Comparison of ENCODE assay signal across 2 cellular contexts in genomic region chr19:4690362-4690761, GRCh38.
TF ChIP-seq lines count a peak whose summit lies in the region.

No MANE protein-coding gene starts in this region.

TF ChIP-seq in GM12878, 131 proteins besides CTCF, POLR2A, EP300 and RAD21:
- no peak for TF ChIP-seq ZSCAN29 (IDR thresholded peaks at IDR 0.05)
- no peak for TF ChIP-seq KAT2A (conservative IDR thresholded peaks at IDR 0.05; ENCODE audit: control insufficient read depth, low read depth, low read length)
- no peak for TF ChIP-seq RCOR1 (conservative IDR thresholded peaks at IDR 0.05; ENCODE audit: low read depth, low read length)
- no peak for TF ChIP-seq STAT1 (conservative IDR thresholded peaks at IDR 0.05)
- TF ChIP-seq ZNF592 (IDR thresholded peaks at IDR 0.05): no peak
- no peak for TF ChIP-seq EZH2 (IDR thresholded peaks at IDR 0.05; ENCODE audit: borderline replicate concordance, control insufficient read depth, low read depth, low read length)
- no peak for TF ChIP-seq ATF2 (IDR thresholded peaks at IDR 0.05; ENCODE audit: low read length)
- TF ChIP-seq CHD1 (IDR thresholded peaks at IDR 0.05; ENCODE audit: low read depth, low read length): no peak
- no peak for TF ChIP-seq BRCA1 (IDR thresholded peaks at IDR 0.05; ENCODE audit: low read depth, low read length)
- TF ChIP-seq, protein P1, sequence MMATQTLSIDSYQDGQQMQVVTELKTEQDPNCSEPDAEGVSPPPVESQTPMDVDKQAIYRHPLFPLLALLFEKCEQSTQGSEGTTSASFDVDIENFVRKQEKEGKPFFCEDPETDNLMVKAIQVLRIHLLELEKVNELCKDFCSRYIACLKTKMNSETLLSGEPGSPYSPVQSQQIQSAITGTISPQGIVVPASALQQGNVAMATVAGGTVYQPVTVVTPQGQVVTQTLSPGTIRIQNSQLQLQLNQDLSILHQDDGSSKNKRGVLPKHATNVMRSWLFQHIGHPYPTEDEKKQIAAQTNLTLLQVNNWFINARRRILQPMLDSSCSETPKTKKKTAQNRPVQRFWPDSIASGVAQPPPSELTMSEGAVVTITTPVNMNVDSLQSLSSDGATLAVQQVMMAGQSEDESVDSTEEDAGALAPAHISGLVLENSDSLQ (IDR thresholded peaks at IDR 0.05): no peak
- TF ChIP-seq FOXM1 (IDR thresholded peaks at IDR 0.05; ENCODE audit: low read depth, low read length): no peak
- no peak for TF ChIP-seq ZNF274 (IDR thresholded peaks at IDR 0.05; ENCODE audit: insufficient read depth, insufficient read length)
- TF ChIP-seq NR2C2 (IDR thresholded peaks at IDR 0.05; ENCODE audit: borderline replicate concordance, control insufficient read depth, insufficient read length, low read depth): no peak
- no peak for TF ChIP-seq STAT3 (IDR thresholded peaks at IDR 0.05; ENCODE audit: low read depth, low read length)
TF ChIP-seq in GM12878: peak in this region for 0.

TF ChIP-seq in HEK293T, 16 proteins besides CTCF, POLR2A, EP300 and RAD21:
- TF ChIP-seq CTBP1 (IDR thresholded peaks at IDR 0.05; ENCODE audit: borderline replicate concordance) (no peak), ELF4 (IDR thresholded peaks at IDR 0.05) (no peak), SP1 (IDR thresholded peaks at IDR 0.05) (no peak), ARNT (IDR thresholded peaks at IDR 0.05) (no peak), BHLHE40 (IDR thresholded peaks at IDR 0.05; ENCODE audit: borderline replicate concordance) (no peak), NFRKB (IDR thresholded peaks at IDR 0.05) (no peak), ZNF384 (IDR thresholded peaks at IDR 0.05) (no peak), FOXK2 (IDR thresholded peaks at IDR 0.05) (no peak), TARDBP (IDR thresholded peaks at IDR 0.05) (no peak), HDGF (IDR thresholded peaks at IDR 0.05; ENCODE audit: borderline replicate concordance) (no peak)
- TF ChIP-seq, protein P1 (IDR thresholded peaks at IDR 0.05): no peak
